In the genomic region with DNA sequence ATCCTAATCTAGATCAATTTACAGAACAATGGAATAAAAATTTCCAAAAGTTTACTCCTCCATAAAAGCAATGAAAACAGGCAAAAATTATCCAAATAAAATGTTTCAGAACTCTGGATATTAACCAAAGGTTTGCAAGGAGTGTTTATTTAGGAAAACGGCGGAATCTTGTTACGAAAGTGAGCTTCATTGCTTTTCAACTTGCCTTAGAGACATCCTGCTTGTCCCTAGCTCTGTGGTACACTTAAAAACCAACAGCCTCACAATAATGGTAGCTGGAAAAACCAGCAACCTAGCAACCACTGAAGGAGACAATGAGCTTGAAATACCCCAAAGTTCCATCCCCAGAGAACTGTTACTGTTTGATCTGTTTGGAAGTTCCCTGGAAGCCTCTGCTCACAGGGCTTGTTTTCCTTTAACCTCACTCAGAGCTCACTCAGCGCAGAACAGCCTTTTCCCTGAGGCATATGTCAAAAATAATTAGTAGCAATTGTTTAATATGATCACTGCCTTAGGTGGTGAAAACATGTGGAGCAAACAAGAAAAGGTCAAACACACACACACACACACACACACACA, we compare ENCODE assay signal across 16 cellular contexts. TPM values are rescaled to one million over a fixed set of nuclear protein-coding genes. Genes with fewer than 3 reads are reported as not detected.
DNase-seq lines count a peak whose midpoint lies in the region; ATAC-seq and TF ChIP-seq lines count a peak whose summit lies in the region.
"Had no signal": no experiment of that assay in that cellular context is flagged by ENCODE, and none has a peak within 500 bp of the region (broad histone marks: within the 10 kb centered on the region; RNA-seq: fewer than 3 reads in every experiment).

No MANE protein-coding gene starts in this region.

- no peaks in the 10 kb centered on the region for H3K79me1 ChIP-seq in mesenchymal stem cell (replicated peaks; ENCODE audit: low read length, poor library complexity, severe bottlenecking)

- no peak overlapping the region for H3K4me2 ChIP-seq in GM23338
- peak overlapping the region; percentile 12 for H3K4me2 ChIP-seq in mesenchymal stem cell (ENCODE audit: low read length, poor library complexity, severe bottlenecking)

- no peak overlapping the region for H2AK5ac ChIP-seq in mesenchymal stem cell (ENCODE audit: low read length, severe bottlenecking)

- H3K27ac Mint-ChIP-seq in GM23338 = peak overlapping the region; percentile 31; the same call in 1 of the 2 replicates
- no peak overlapping the region for H3K27ac Mint-ChIP-seq in WTC11
- H3K27ac Mint-ChIP-seq: CD4-positive, alpha-beta memory T cell had no signal

- H2BK120ac ChIP-seq in mesenchymal stem cell (ENCODE audit: low read depth, low read length) = no peak overlapping the region

- H3K36me3 Mint-ChIP-seq in GM23338 (ENCODE audit: low read depth) (no peaks in the 10 kb centered on the region), WTC11 (no peaks in the 10 kb centered on the region)
- H3K36me3 Mint-ChIP-seq: CD4-positive, alpha-beta memory T cell had no signal

- no peak for ATAC-seq in GM23338
- no peak for ATAC-seq in WTC11

- no peak overlapping the region for H4K8ac ChIP-seq in mesenchymal stem cell (ENCODE audit: low read length)

- no peak overlapping the region for H2AFZ ChIP-seq in ACC112 (ENCODE audit: low read length, unreplicated experiment)
- H2AFZ ChIP-seq in GM23338 = no peak overlapping the region
- no peak overlapping the region for H2AFZ ChIP-seq in mesenchymal stem cell (ENCODE audit: low read depth, low read length)

- TF ChIP-seq CTCF in GM23338 (conservative IDR thresholded peaks at IDR 0.05; ENCODE audit: low read depth in 2 of 2) (no peak), WTC11 (IDR thresholded peaks at IDR 0.05) (no peak)

- H3K23ac ChIP-seq in mesenchymal stem cell (ENCODE audit: low read length in 2 of 2) = no peak overlapping the region

- H2BK5ac ChIP-seq in mesenchymal stem cell (ENCODE audit: low read depth, low read length, poor library complexity, severe bottlenecking) = no peak overlapping the region

- H3K27me3 ChIP-seq in ACC112 (ENCODE audit: insufficient read depth, low read length) (no peaks in the 10 kb centered on the region), GM23338 (ENCODE audit: insufficient read depth) (no peaks in the 10 kb centered on the region), mesenchymal stem cell (ENCODE audit: control insufficient read depth in 1 of 2, insufficient read depth in 1 of 2, low read length in 2 of 2) (no peaks in the 10 kb centered on the region)
- H3K27me3 ChIP-seq: Peyer's patch had no signal

- H3K4me1 ChIP-seq in ACC112 (ENCODE audit: control insufficient read depth, insufficient read depth, low read length, unreplicated experiment) (peaks cover 33% of the 10 kb centered on the region), GM23338 (ENCODE audit: insufficient read depth) (no peaks in the 10 kb centered on the region), mesenchymal stem cell (ENCODE audit: control insufficient read depth, insufficient read depth, low read depth, low read length) (peaks cover 6% of the 10 kb centered on the region)
- H3K4me1 ChIP-seq: Peyer's patch had no signal

- no peaks in the 10 kb centered on the region for H3F3A ChIP-seq in GM23338 (replicated peaks; ENCODE audit: low read depth)

- peak overlapping the region in 1 of 2 experiments; percentile 67 for H3K4ac ChIP-seq in mesenchymal stem cell (ENCODE audit: low read depth in 1 of 2, low read length in 2 of 2)

- no peaks in the 10 kb centered on the region for H3K79me2 ChIP-seq in ACC112 (ENCODE audit: control insufficient read depth, insufficient read depth, low read length, unreplicated experiment)
- H3K79me2 ChIP-seq in GM23338 (replicated peaks; ENCODE audit: insufficient read depth) = no peaks in the 10 kb centered on the region

- DNase-seq in GM23338 (ENCODE audit: low spot score) (no peak), dermis blood vessel endothelial cell (peak; percentile 24), mesenchymal stem cell (peak; percentile 57), cerebellar cortex (ENCODE audit: low spot score) (no peak), SW480 (ENCODE audit: low spot score) (no peak), WTC11 (ENCODE audit: low spot score) (no peak)
- DNase-seq in stimulated activated CD4-positive, alpha-beta T cell treated with anti-CD3 and anti-CD28 coated beads, Interleukin-2, amount 100 ng/mL, for 24 hours = no peak
- DNase-seq: CD4-positive, alpha-beta memory T cell; DND-41; KBM-7; NCI-H1092; NCI-H1694 treated with DMSO at 0.1 percent for 48 hours; Peyer's patch; SHP77 treated with DMSO at 0.1 percent for 48 hours had no signal

- POLR2A ChIA-PET in WTC11 (lab: Charles Lee) = no interaction called here

- no peaks in the 10 kb centered on the region for H3K36me3 ChIP-seq in ACC112 (ENCODE audit: insufficient read depth, low read length)
- H3K36me3 ChIP-seq in GM23338 (ENCODE audit: insufficient read depth) = no peaks in the 10 kb centered on the region
- no peaks in the 10 kb centered on the region for H3K36me3 ChIP-seq in mesenchymal stem cell (ENCODE audit: control insufficient read depth in 1 of 2, insufficient read depth in 2 of 2, low read depth in 1 of 2, low read length in 2 of 2)
- H3K36me3 ChIP-seq: Peyer's patch had no signal

- CTCF ChIA-PET in WTC11 (lab: Charles Lee) = interaction anchor here (0.8 to 3.1 kb wide), 8 partner anchors 16 to 289 kb away, joined by 3 to 15 read pairs (median 4); no protein-coding TSS in a partner anchor

- H3K9ac ChIP-seq in mesenchymal stem cell (ENCODE audit: low read length) = no peak overlapping the region

- peaks cover 20% of the 10 kb centered on the region for H3K4me1 Mint-ChIP-seq in GM23338
- H3K4me1 Mint-ChIP-seq in WTC11 = peaks cover 16% of the 10 kb centered on the region
- H3K4me1 Mint-ChIP-seq: CD4-positive, alpha-beta memory T cell had no signal

- H3K4me3 ChIP-seq in ACC112 (ENCODE audit: low read depth, low read length) (no peak overlapping the region), GM23338 (no peak overlapping the region), mesenchymal stem cell (ENCODE audit: insufficient read depth in 1 of 2, low read depth in 1 of 2, low read length in 2 of 2) (no peak overlapping the region)
- H3K4me3 ChIP-seq: Peyer's patch had no signal

- H2BK12ac ChIP-seq in mesenchymal stem cell (ENCODE audit: low read length in 2 of 2) = peak overlapping the region in 1 of 2 experiments; percentile 15

- 71% methylated on average over 3 of the region's 4 CpGs for WGBS in mesenchymal stem cell

- H3K9me3 Mint-ChIP-seq in GM23338 = no peaks in the 10 kb centered on the region
- H3K9me3 Mint-ChIP-seq in WTC11 = peaks cover 9% of the 10 kb centered on the region; the same call in 1 of the 2 replicates

- no peak overlapping the region for H2BK15ac ChIP-seq in mesenchymal stem cell (ENCODE audit: low read depth, poor library complexity, severe bottlenecking)

- H3K4me3 Mint-ChIP-seq in GM23338 (no peak overlapping the region), WTC11 (no peak overlapping the region)
- H3K4me3 Mint-ChIP-seq: CD4-positive, alpha-beta memory T cell had no signal

- no peaks in the 10 kb centered on the region for H3K27me3 Mint-ChIP-seq in GM23338 (ENCODE audit: insufficient read depth, low read depth, poor library complexity)
- H3K27me3 Mint-ChIP-seq in WTC11 (ENCODE audit: low read depth) = no peaks in the 10 kb centered on the region

- H3K27ac ChIP-seq in ACC112 (ENCODE audit: low read depth, low read length) (peak overlapping the region; percentile 61), GM23338 (ENCODE audit: low read depth) (no peak overlapping the region), mesenchymal stem cell (ENCODE audit: low read length, poor library complexity, severe bottlenecking) (peak overlapping the region; percentile 74)
- H3K27ac ChIP-seq: HL-60, Peyer's patch had no signal

- H3K9me2 ChIP-seq in GM23338 (ENCODE audit: insufficient read depth) = no peaks in the 10 kb centered on the region

- H3K14ac ChIP-seq in mesenchymal stem cell (ENCODE audit: low read length in 2 of 2) = no peak overlapping the region

- H3K18ac ChIP-seq in mesenchymal stem cell (ENCODE audit: low read depth in 1 of 2, low read length in 2 of 2) = peak overlapping the region; percentile 25 to 52

- no peak overlapping the region for H4K91ac ChIP-seq in mesenchymal stem cell (ENCODE audit: low read length)

- H3K9me3 ChIP-seq in mesenchymal stem cell (ENCODE audit: control insufficient read depth, low read length) = no peaks in the 10 kb centered on the region
- H3K9me3 ChIP-seq: Peyer's patch had no signal

- no peaks in the 10 kb centered on the region for H4K20me1 ChIP-seq in GM23338 (replicated peaks; ENCODE audit: insufficient read depth)

TF ChIP-seq in WTC11, 78 proteins besides CTCF, POLR2A, EP300 and RAD21 (continues in another document):
- no peak for TF ChIP-seq RELA (CRISPR knock-in tag; IDR thresholded peaks at IDR 0.05; ENCODE audit: borderline replicate concordance)
- TF ChIP-seq, protein P1, sequence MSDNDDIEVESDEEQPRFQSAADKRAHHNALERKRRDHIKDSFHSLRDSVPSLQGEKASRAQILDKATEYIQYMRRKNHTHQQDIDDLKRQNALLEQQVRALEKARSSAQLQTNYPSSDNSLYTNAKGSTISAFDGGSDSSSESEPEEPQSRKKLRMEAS (CRISPR knock-in tag; IDR thresholded peaks at IDR 0.05) = no peak
- no peak for TF ChIP-seq ZNF396 (CRISPR knock-in tag; IDR thresholded peaks at IDR 0.05; ENCODE audit: borderline replicate concordance)
- TF ChIP-seq SP1 (CRISPR knock-in tag; conservative IDR thresholded peaks at IDR 0.05) = no peak
- no peak for TF ChIP-seq NFYB (CRISPR knock-in tag; conservative IDR thresholded peaks at IDR 0.05; ENCODE audit: low read depth)
- TF ChIP-seq ELF4 (CRISPR knock-in tag; IDR thresholded peaks at IDR 0.05; ENCODE audit: low read depth) = no peak
- no peak for TF ChIP-seq MLX (CRISPR knock-in tag; IDR thresholded peaks at IDR 0.05)
- TF ChIP-seq TCF7 (CRISPR knock-in tag; IDR thresholded peaks at IDR 0.05; ENCODE audit: low read depth) = no peak

RNA-seq across cellular contexts. Expression of gene SH3TC2, which starts 43.2 kb away (rescaled TPM):
- total RNA-seq in GM23338 (2014; rRNA removed; shearing (Covaris generic)) = 0.04 and 0.17 TPM in 2 replicates
- 0.10 TPM in 1 of 2 replicates, not detected in the other for polyA plus RNA-seq in GM23338 (2016; fragmentation: Nextera tagmentation; extraction: Ambion mirVana)
- total RNA-seq in dermis blood vessel endothelial cell (18.0 and 60.6 TPM in 2 replicates), WTC11 (2021) (0.18 to 0.78 TPM (median 0.61 TPM) in 3 replicates)
- polyA plus RNA-seq in mesenchymal stem cell (2013, experiment 1 of 2) = 1.4 TPM
- polyA plus RNA-seq in mesenchymal stem cell (2013, experiment 2 of 2) = 0.86 TPM
- total RNA-seq: CD4-positive, alpha-beta memory T cell had no signal
- polyA plus RNA-seq: CD4-positive, alpha-beta memory T cell had no signal

Comparison
In these comparisons a context has a peak if more than half of its experiments do, and no peak if none do; other contexts are left out.
1. DNase-seq: peak in dermis blood vessel endothelial cell (single experiment) and mesenchymal stem cell (single experiment); none in GM23338 (single experiment), stimulated activated CD4-positive, alpha-beta T cell treated with anti-CD3 and anti-CD28 coated beads, Interleukin-2, amount 100 ng/mL, for 24 hours (0 of 2), cerebellar cortex (single experiment), SW480 (single experiment) and WTC11 (single experiment).
2. RNA of gene SH3TC2, which starts 43.2 kb away (total RNA-seq): 18.0 to 60.6 TPM in dermis blood vessel endothelial cell; 0.18 to 0.78 TPM in WTC11 and 0.04 to 0.17 TPM in GM23338; every median in the first group is over 10 times any median in the second.